1 cellular context compared by ENCODE assay signal in the genomic region with DNA sequence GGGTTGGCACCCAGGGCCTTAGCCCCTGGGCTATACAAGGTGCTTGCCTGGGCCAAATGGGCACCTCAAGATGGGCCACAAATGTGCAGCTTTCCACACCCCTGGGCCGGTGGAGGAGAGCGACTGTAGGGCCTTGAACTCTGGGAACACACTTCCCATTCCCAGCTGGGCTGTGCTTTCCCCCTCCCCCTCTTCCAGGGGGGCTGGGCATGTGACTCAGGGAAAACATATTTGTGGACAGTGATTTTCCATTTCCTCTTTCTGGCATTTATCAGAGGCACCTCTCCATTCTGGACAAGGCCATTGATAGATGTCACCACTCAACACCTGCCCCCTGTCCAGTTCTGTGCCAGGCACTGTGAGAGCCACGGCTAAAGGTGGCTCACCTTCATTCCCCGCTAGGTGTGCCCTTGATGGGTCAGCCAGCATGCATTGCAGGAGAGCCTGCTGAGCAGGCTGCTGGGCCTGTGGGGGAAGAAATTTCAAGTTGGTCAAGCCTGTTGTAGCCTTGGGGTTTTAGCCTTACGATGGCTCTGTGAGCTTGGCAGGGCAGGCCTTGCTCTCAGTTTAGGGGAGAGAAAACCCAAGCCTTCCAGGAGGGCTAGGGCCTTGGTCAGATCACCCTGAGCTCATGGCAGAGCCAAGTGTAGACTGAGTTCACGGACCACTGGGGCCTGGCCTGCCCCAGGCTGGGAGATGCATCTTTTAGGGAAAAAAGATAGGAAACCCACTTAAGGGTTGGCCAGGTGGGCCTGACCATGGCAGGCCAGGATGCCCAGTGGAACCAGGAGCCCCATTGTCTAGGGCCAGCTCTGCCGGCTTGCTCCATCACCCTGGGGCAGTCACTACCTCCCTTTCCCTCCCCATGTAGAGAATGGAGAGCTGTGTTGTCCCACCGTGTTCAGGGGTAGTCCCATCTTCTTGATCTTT.
A peak's percentile ranks its signal among the peaks of the same experiment; 100 is the strongest.
TF ChIP-seq lines count a peak whose summit lies in the region.

No MANE protein-coding gene starts in this region.

TF ChIP-seq in HepG2, 621 proteins besides CTCF, POLR2A, EP300 and RAD21 (continued from another document and continues in another):
- TF ChIP-seq CREB3 (CRISPR knock-in tag; IDR thresholded peaks at IDR 0.05) (no peak), BRD4 (CRISPR knock-in tag; IDR thresholded peaks at IDR 0.05) (no peak), CHD4 (IDR thresholded peaks at IDR 0.05; ENCODE audit: borderline replicate concordance, low read length) (no peak), SSRP1 (CRISPR knock-in tag; IDR thresholded peaks at IDR 0.05) (peak; percentile 43; the same call in 1 of the 2 replicates), ZNF761 (CRISPR knock-in tag; conservative IDR thresholded peaks at IDR 0.05) (no peak), CBX1 (IDR thresholded peaks at IDR 0.05; ENCODE audit: low read depth) (no peak), TFDP1 (CRISPR knock-in tag; IDR thresholded peaks at IDR 0.05; ENCODE audit: borderline replicate concordance) (no peak), FOXK2 (IDR thresholded peaks at IDR 0.05) (no peak), ZNF382 (CRISPR knock-in tag; IDR thresholded peaks at IDR 0.05; ENCODE audit: borderline replicate concordance) (no peak), MTA3 (CRISPR knock-in tag; IDR thresholded peaks at IDR 0.05) (no peak), TRIM24 (CRISPR knock-in tag; IDR thresholded peaks at IDR 0.05) (no peak), ZSCAN9 (CRISPR knock-in tag; IDR thresholded peaks at IDR 0.05; ENCODE audit: borderline replicate concordance) (peak; percentile 86), JARID2 (CRISPR knock-in tag; IDR thresholded peaks at IDR 0.05; ENCODE audit: insufficient replicate concordance) (no peak), SMC3 (IDR thresholded peaks at IDR 0.05; ENCODE audit: low read length) (no peak), CENPT (CRISPR knock-in tag; IDR thresholded peaks at IDR 0.05; ENCODE audit: low read depth) (no peak), NCOA5 (CRISPR knock-in tag; IDR thresholded peaks at IDR 0.05) (no peak), MEIS1 (CRISPR knock-in tag; IDR thresholded peaks at IDR 0.05; ENCODE audit: borderline replicate concordance) (no peak), ZNF33B (CRISPR knock-in tag; IDR thresholded peaks at IDR 0.05) (peak; percentile 57; the same call in 1 of the 2 replicates), CCDC6 (CRISPR knock-in tag; IDR thresholded peaks at IDR 0.05) (no peak; the same call in 1 of the 2 replicates), SRSF1 (optimal IDR thresholded peaks at IDR 0.05; ENCODE audit: low read depth, low read length) (no peak), ZFAT (CRISPR knock-in tag; conservative IDR thresholded peaks at IDR 0.05) (no peak), HIC2 (CRISPR knock-in tag; IDR thresholded peaks at IDR 0.05; ENCODE audit: low read depth) (peak; percentile 93), FOXC1 (CRISPR knock-in tag; IDR thresholded peaks at IDR 0.05; ENCODE audit: borderline replicate concordance) (no peak), KLF16 (CRISPR knock-in tag; IDR thresholded peaks at IDR 0.05) (peak in 1 of 2 experiments; percentile 66; a peak in 1 of 4 replicates), ZNF30 (CRISPR knock-in tag; IDR thresholded peaks at IDR 0.05) (no peak), ATF2 (CRISPR knock-in tag; IDR thresholded peaks at IDR 0.05) (no peak), ZNF878 (CRISPR knock-in tag; IDR thresholded peaks at IDR 0.05) (no peak; the same call in 1 of the 2 replicates), SATB2 (CRISPR knock-in tag; IDR thresholded peaks at IDR 0.05) (no peak), ZNF281 (CRISPR knock-in tag; IDR thresholded peaks at IDR 0.05; ENCODE audit: borderline replicate concordance) (peak; percentile 99), ZNF317 (CRISPR knock-in tag; IDR thresholded peaks at IDR 0.05) (peak; percentile 85), ZBTB10 (CRISPR knock-in tag; IDR thresholded peaks at IDR 0.05; ENCODE audit: borderline replicate concordance) (no peak), NFKBIZ (CRISPR knock-in tag; IDR thresholded peaks at IDR 0.05) (no peak), RXRA (CRISPR knock-in tag; IDR thresholded peaks at IDR 0.05) (peak; percentile 86), HNF1B (CRISPR knock-in tag; IDR thresholded peaks at IDR 0.05) (peak; percentile 98), ZZZ3 (CRISPR knock-in tag; IDR thresholded peaks at IDR 0.05; ENCODE audit: borderline replicate concordance) (no peak)
- TF ChIP-seq, protein P1, sequence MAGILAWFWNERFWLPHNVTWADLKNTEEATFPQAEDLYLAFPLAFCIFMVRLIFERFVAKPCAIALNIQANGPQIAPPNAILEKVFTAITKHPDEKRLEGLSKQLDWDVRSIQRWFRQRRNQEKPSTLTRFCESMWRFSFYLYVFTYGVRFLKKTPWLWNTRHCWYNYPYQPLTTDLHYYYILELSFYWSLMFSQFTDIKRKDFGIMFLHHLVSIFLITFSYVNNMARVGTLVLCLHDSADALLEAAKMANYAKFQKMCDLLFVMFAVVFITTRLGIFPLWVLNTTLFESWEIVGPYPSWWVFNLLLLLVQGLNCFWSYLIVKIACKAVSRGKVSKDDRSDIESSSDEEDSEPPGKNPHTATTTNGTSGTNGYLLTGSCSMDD (CRISPR knock-in tag; IDR thresholded peaks at IDR 0.05): no peak
- TF ChIP-seq, protein P2, sequence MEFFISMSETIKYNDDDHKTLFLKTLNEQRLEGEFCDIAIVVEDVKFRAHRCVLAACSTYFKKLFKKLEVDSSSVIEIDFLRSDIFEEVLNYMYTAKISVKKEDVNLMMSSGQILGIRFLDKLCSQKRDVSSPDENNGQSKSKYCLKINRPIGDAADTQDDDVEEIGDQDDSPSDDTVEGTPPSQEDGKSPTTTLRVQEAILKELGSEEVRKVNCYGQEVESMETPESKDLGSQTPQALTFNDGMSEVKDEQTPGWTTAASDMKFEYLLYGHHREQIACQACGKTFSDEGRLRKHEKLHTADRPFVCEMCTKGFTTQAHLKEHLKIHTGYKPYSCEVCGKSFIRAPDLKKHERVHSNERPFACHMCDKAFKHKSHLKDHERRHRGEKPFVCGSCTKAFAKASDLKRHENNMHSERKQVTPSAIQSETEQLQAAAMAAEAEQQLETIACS (CRISPR knock-in tag; IDR thresholded peaks at IDR 0.05): no peak
- TF ChIP-seq, protein P3, sequence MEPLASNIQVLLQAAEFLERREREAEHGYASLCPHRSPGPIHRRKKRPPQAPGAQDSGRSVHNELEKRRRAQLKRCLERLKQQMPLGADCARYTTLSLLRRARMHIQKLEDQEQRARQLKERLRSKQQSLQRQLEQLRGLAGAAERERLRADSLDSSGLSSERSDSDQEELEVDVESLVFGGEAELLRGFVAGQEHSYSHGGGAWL (CRISPR knock-in tag; IDR thresholded peaks at IDR 0.05): no peak; the same call in 1 of the 2 replicates
- TF ChIP-seq, protein P4, sequence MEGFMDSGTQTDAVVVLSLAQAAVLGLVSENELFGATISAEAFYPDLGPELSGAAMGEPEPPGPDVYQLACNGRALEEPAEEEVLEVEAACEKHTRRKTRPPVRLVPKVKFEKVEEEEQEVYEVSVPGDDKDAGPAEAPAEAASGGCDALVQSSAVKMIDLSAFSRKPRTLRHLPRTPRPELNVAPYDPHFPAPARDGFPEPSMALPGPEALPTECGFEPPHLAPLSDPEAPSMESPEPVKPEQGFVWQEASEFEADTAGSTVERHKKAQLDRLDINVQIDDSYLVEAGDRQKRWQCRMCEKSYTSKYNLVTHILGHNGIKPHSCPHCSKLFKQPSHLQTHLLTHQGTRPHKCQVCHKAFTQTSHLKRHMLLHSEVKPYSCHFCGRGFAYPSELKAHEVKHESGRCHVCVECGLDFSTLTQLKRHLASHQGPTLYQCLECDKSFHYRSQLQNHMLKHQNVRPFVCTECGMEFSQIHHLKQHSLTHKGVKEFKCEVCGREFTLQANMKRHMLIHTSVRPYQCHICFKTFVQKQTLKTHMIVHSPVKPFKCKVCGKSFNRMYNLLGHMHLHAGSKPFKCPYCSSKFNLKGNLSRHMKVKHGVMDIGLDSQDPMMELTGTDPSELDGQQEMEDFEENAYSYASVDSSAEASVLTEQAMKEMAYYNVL (CRISPR knock-in tag; IDR thresholded peaks at IDR 0.05; ENCODE audit: borderline replicate concordance): no peak
